In the genomic region with DNA sequence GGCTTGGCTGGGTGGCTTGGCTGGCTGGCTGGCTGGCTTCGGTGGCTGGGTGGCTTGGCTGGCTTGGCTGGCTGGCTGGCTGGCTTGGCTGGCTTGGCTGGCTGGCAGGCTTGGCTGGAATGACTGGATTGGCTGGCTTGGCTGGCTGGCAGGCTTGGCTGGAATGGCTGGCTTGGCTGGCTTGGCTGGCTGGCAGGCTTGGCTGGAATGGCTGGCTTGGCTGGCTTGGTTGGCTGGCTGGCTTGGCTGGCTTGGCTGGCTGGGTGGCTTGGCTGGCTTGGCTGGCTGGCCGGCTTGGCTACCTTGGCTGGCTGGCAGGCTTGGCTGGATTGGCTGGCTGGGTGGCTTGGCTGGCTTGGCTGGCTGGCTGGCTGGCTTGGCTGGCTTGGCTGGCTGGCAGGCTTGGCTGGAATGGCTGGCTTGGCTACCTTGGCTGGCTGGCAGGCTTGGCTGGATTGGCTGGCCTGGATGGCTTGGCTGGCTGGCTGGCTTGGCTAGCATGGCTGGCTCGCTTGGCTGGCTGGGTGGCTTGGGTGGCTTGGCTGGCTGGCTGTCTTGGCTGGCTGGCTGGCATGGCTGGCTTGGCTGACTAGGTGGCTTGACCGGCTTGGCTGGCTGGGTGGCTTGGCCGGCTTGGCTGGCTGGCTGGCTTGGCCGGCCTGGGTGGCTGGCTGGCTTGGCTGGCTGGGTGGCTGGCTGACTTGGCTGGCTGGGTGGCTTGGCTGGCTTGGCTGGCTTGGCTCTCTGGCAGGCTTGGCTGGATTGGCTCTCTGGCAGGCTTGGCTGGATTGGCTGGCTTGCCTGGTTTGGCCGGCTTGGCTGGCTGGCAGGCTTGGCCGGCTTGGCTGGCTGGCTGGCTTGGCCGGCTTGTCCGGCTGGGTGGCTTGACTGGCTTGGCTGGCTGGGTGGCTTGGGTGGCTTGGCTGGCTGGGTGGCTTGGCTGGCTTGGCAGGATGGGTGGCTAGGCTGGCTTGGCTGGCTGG, we compare ENCODE assay signal across 7 cellular contexts.
DNase-seq lines count a peak whose midpoint lies in the region; ATAC-seq and TF ChIP-seq lines count a peak whose summit lies in the region.
"Not testable (repeated sequence)": the region's sequence is repeated elsewhere in the genome, so short reads cannot be mapped to it uniquely, and the experiment has no call there.

No MANE protein-coding gene starts in this region.

- not testable (repeated sequence) for H3K4me3 Mint-ChIP-seq in activated T-helper 1 cell treated with anti-CD3 and anti-CD28 coated beads, Interleukin-12 subunit alpha, Interleukin-12 subunit beta, Interleukin-2, Interleukin-4 antibody, amounts not matched to agents 30 ng/mL and 10 ng/mL and 1 ng/mL, durations not matched to agents 14 hours and 24 hours and 36 hours; progenitor cell of endocrine pancreas (ENCODE audit: low read depth)

- H3K4me1 ChIP-seq in lower lobe of right lung; thoracic aorta (ENCODE audit: control insufficient read depth in 1 of 2, low read depth in 2 of 2): not testable (repeated sequence)

- H3K36me3 ChIP-seq in lower lobe of right lung, thoracic aorta: not testable (repeated sequence)

- not testable (repeated sequence) for H3K4me1 Mint-ChIP-seq in activated T-helper 1 cell treated with anti-CD3 and anti-CD28 coated beads, Interleukin-12 subunit alpha, Interleukin-12 subunit beta, Interleukin-2, Interleukin-4 antibody, amounts not matched to agents 30 ng/mL and 10 ng/mL and 1 ng/mL, durations not matched to agents 14 hours and 24 hours and 36 hours (ENCODE audit: low read depth); progenitor cell of endocrine pancreas (ENCODE audit: low read depth)

- not testable (repeated sequence) for H3K9me3 Mint-ChIP-seq in activated T-helper 1 cell treated with anti-CD3 and anti-CD28 coated beads, Interleukin-12 subunit alpha, Interleukin-12 subunit beta, Interleukin-2, Interleukin-4 antibody, amounts not matched to agents 30 ng/mL and 10 ng/mL and 1 ng/mL, durations not matched to agents 14 hours and 24 hours and 36 hours; progenitor cell of endocrine pancreas (ENCODE audit: low read depth)

- not testable (repeated sequence) for H3K27ac ChIP-seq in lower lobe of right lung, thoracic aorta

- not testable (repeated sequence) for ATAC-seq in left cardiac atrium
- ATAC-seq in lower lobe of right lung (peak in 1 of 2 donors; percentile 90), thoracic aorta (ENCODE audit: insufficient number of reproducible peaks, low FRiP score, low read depth) (peak; percentile 39)

- not testable (repeated sequence) for TF ChIP-seq CTCF in lower lobe of right lung (IDR thresholded peaks at IDR 0.05); progenitor cell of endocrine pancreas (IDR thresholded peaks at IDR 0.05; ENCODE audit: unreplicated experiment); thoracic aorta (IDR thresholded peaks at IDR 0.05)

- H3K27ac Mint-ChIP-seq in activated T-helper 1 cell treated with anti-CD3 and anti-CD28 coated beads, Interleukin-12 subunit alpha, Interleukin-12 subunit beta, Interleukin-2, Interleukin-4 antibody, amounts not matched to agents 30 ng/mL and 10 ng/mL and 1 ng/mL, durations not matched to agents 14 hours and 24 hours and 36 hours; progenitor cell of endocrine pancreas: not testable (repeated sequence)

- not testable (repeated sequence) for H3K27me3 Mint-ChIP-seq in activated T-helper 1 cell treated with anti-CD3 and anti-CD28 coated beads, Interleukin-12 subunit alpha, Interleukin-12 subunit beta, Interleukin-2, Interleukin-4 antibody, amounts not matched to agents 30 ng/mL and 10 ng/mL and 1 ng/mL, durations not matched to agents 14 hours and 24 hours and 36 hours (ENCODE audit: insufficient read depth); progenitor cell of endocrine pancreas

- not testable (repeated sequence) for H3K9me3 ChIP-seq in lower lobe of right lung, thoracic aorta

- DNase-seq in T-helper 1 cell (peak in 3 of 5 donors; percentile 2 to 41 (median 31)), left cardiac atrium (peak; percentile 29), lower lobe of right lung (peak; percentile 90), progenitor cell of endocrine pancreas (ENCODE audit: low spot score, unreplicated experiment) (peak; percentile 38)
- peak; percentile 10 for DNase-seq in activated T-helper 1 cell treated with anti-CD3 and anti-CD28 coated beads, Interleukin-12 subunit alpha, Interleukin-12 subunit beta, Interleukin-2, Interleukin-4 antibody, amounts not matched to agents 30 ng/mL and 10 ng/mL and 1 ng/mL, durations not matched to agents 14 hours and 24 hours and 36 hours (ENCODE audit: low spot score)
- DNase-seq in effector CD4-positive, alpha-beta T cell = peak; percentile 36
- not testable (repeated sequence) for DNase-seq in thoracic aorta (ENCODE audit: low spot score)

- H3K36me3 Mint-ChIP-seq in activated T-helper 1 cell treated with anti-CD3 and anti-CD28 coated beads, Interleukin-12 subunit alpha, Interleukin-12 subunit beta, Interleukin-2, Interleukin-4 antibody, amounts not matched to agents 30 ng/mL and 10 ng/mL and 1 ng/mL, durations not matched to agents 14 hours and 24 hours and 36 hours (ENCODE audit: low read depth); progenitor cell of endocrine pancreas (ENCODE audit: insufficient read depth): not testable (repeated sequence)

- H3K4me3 ChIP-seq in lower lobe of right lung, thoracic aorta: not testable (repeated sequence)

- H3K27me3 ChIP-seq in lower lobe of right lung (ENCODE audit: low read depth); thoracic aorta (replicated peaks; ENCODE audit: insufficient read depth): not testable (repeated sequence)

- intact Hi-C loops in activated T-helper 1 cell treated with anti-CD3 and anti-CD28 coated beads, Interleukin-12 subunit alpha, Interleukin-12 subunit beta, Interleukin-2, Interleukin-4 antibody, amounts not matched to agents 30 ng/mL and 10 ng/mL and 1 ng/mL, durations not matched to agents 14 hours and 24 hours and 36 hours (cut with micrococcal nuclease); left cardiac atrium (cut with DNase I); lower lobe of right lung (cut with DNase I): not testable (repeated sequence)
